Comparison of ENCODE assay signal across 8 cellular contexts in genomic region chr11:74948546-74948897, GRCh38. TPM values are rescaled to one million over a fixed set of nuclear protein-coding genes. Genes with fewer than 3 reads are reported as not detected.
DNase-seq lines count a peak whose midpoint lies in the region; ATAC-seq and TF ChIP-seq lines count a peak whose summit lies in the region.

No MANE protein-coding gene starts in this region.

- peak overlapping the region; percentile 87 to 90 for H3K4me3 Mint-ChIP-seq in effector memory CD8-positive, alpha-beta T cell
- peak overlapping the region; percentile 95 to 99 (median 96) for H3K4me3 Mint-ChIP-seq in naive thymus-derived CD4-positive, alpha-beta T cell

- peak overlapping the region; percentile 17 for H2AFZ ChIP-seq in HCT116 (ENCODE audit: low read depth, low read length, poor library complexity, severe bottlenecking)
- peak overlapping the region; percentile 95 for H2AFZ ChIP-seq in OCI-LY3 (ENCODE audit: low read depth, low read length)

- H3K4me1 Mint-ChIP-seq in effector memory CD8-positive, alpha-beta T cell (ENCODE audit: low read depth in 2 of 2) = peaks cover 29 to 44% of the 10 kb centered on the region in 2 donors
- H3K4me1 Mint-ChIP-seq in naive thymus-derived CD4-positive, alpha-beta T cell = peaks cover 28 to 80% (median 49%) of the 10 kb centered on the region in 7 donors

- H3K9me2 ChIP-seq in HCT116 (ENCODE audit: insufficient read depth) = no peaks in the 10 kb centered on the region

- H4K20me1 ChIP-seq in HCT116 (ENCODE audit: insufficient read depth) (0 out of 2 replicates have a peak, but pooled peaks cover 4% of the 10 kb centered on the region), OCI-LY3 (ENCODE audit: insufficient read depth, low read length) (peaks cover 27% of the 10 kb centered on the region)

- peak overlapping the region; percentile 97 for H3K9ac ChIP-seq in HCT116 (ENCODE audit: low read length)
- H3K9ac ChIP-seq in OCI-LY3 (ENCODE audit: low read length) = peak overlapping the region; percentile 82

- no peaks in the 10 kb centered on the region for H3K9me3 Mint-ChIP-seq in effector memory CD8-positive, alpha-beta T cell
- peaks cover 0 to 1% (median 0%) of the 10 kb centered on the region in 11 donors for H3K9me3 Mint-ChIP-seq in naive thymus-derived CD4-positive, alpha-beta T cell

- peak overlapping the region; percentile 95 for H3K27ac Mint-ChIP-seq in effector memory CD8-positive, alpha-beta T cell
- H3K27ac Mint-ChIP-seq in naive thymus-derived CD4-positive, alpha-beta T cell = peak overlapping the region; percentile 85 to 99 (median 96)

- CTCF ChIA-PET in HCT116 (lab: Charles Lee) = interaction anchor here (0.9 to 1.0 kb wide), 2 partner anchors 294 to 300 kb away, joined by 3 read pairs; no protein-coding TSS in a partner anchor
- CTCF ChIA-PET in naive thymus-derived CD4-positive, alpha-beta T cell (lab: Charles Lee) = interaction anchor here (0.7 to 0.9 kb wide), 2 partner anchors 76 to 192 kb away, joined by 3 read pairs; no protein-coding TSS in a partner anchor

- RAD21 ChIA-PET in HCT116 (lab: Charles Lee; ENCODE audit: low non-redundant PET in 1 of 2, low total read pairs in 2 of 2, uncharacterized antibody in 2 of 2, unreplicated experiment in 2 of 2) = no interaction called here

- intact Hi-C loops in HCT116 (cut with micrococcal nuclease) = no loop called here
- intact Hi-C loops in naive thymus-derived CD4-positive, alpha-beta T cell (cut with micrococcal nuclease) = loop anchor here (2.0 to 10.0 kb wide), 9 partner anchors 20 to 1806 kb away; partner anchors contain the start of genes COA4 (in 1 of the 2), EMSY (in 1 of the 2), FCHSD2 (in 1 of the 2) and PAAF1 (in 1 of the 2)

- no peaks in the 10 kb centered on the region for H3K27me3 ChIP-seq in HCT116 (ENCODE audit: insufficient read depth, low read length)
- H3K27me3 ChIP-seq in OCI-LY3 (ENCODE audit: low read depth, low read length) = no peaks in the 10 kb centered on the region
- no peaks in the 10 kb centered on the region for H3K27me3 ChIP-seq in naive thymus-derived CD4-positive, alpha-beta T cell (ENCODE audit: control insufficient read depth in 2 of 2, insufficient read depth in 2 of 2, low read length in 2 of 2)

- H3K4me3 ChIP-seq in GM12875 (ENCODE audit: low read depth, low read length) (peak overlapping the region; percentile 95), HCT116 (replicated peaks in 1 of 2; ENCODE audit: low read depth in 1 of 2, low read length in 2 of 2) (peak overlapping the region; percentile 100), OCI-LY3 (ENCODE audit: low read length) (peak overlapping the region; percentile 86)
- peak overlapping the region; percentile 99 for H3K4me3 ChIP-seq in naive thymus-derived CD4-positive, alpha-beta T cell (ENCODE audit: low read length)

- no peaks in the 10 kb centered on the region for H3K27me3 Mint-ChIP-seq in effector memory CD8-positive, alpha-beta T cell
- no peaks in the 10 kb centered on the region for H3K27me3 Mint-ChIP-seq in naive thymus-derived CD4-positive, alpha-beta T cell

- H3K4me2 ChIP-seq in HCT116 (ENCODE audit: low read length) (peak overlapping the region; percentile 91), OCI-LY3 (ENCODE audit: low read length) (peak overlapping the region; percentile 87)

- H3K27ac ChIP-seq in HCT116 (ENCODE audit: low read depth, low read length) (peak overlapping the region; percentile 53), OCI-LY3 (ENCODE audit: low read length) (peak overlapping the region; percentile 28; the same call in 1 of the 2 replicates)
- H3K27ac ChIP-seq in naive thymus-derived CD4-positive, alpha-beta T cell (ENCODE audit: low read depth, low read length) = peak overlapping the region; percentile 78

- H3K4me1 ChIP-seq in HCT116 (ENCODE audit: control insufficient read depth in 1 of 2, insufficient read depth in 2 of 2, low read length in 2 of 2) (peaks cover 8 to 19% of the 10 kb centered on the region in 2 experiments), OCI-LY3 (ENCODE audit: low read length) (peaks cover 37% of the 10 kb centered on the region)
- H3K4me1 ChIP-seq in naive thymus-derived CD4-positive, alpha-beta T cell (ENCODE audit: control insufficient read depth in 2 of 2, insufficient read depth in 2 of 2, low read length in 2 of 2) = peaks cover 16 to 21% of the 10 kb centered on the region in 2 donors

- H3K9me3 ChIP-seq in HCT116 (ENCODE audit: control insufficient read depth in 1 of 2, insufficient read depth in 1 of 2, low read depth in 1 of 2, low read length in 2 of 2) (no peaks in the 10 kb centered on the region), OCI-LY3 (ENCODE audit: insufficient read depth, low read length) (no peaks in the 10 kb centered on the region)
- H3K9me3 ChIP-seq in naive thymus-derived CD4-positive, alpha-beta T cell (ENCODE audit: control insufficient read depth in 2 of 3, low read length in 3 of 3) = no peaks in the 10 kb centered on the region

- peak; percentile 33 for ATAC-seq in HCT116
- ATAC-seq in effector memory CD8-positive, alpha-beta T cell (replicated peaks) = peak; percentile 7
- peak; percentile 5 for ATAC-seq in naive thymus-derived CD4-positive, alpha-beta T cell
- ATAC-seq in HG02840 (IDR thresholded peaks at IDR 0.05; ENCODE audit: low FRiP score, unreplicated experiment) = no peak
- no peak for ATAC-seq in HG02588 (IDR thresholded peaks at IDR 0.05; ENCODE audit: unreplicated experiment)

- DNase-seq in HCT116 (ENCODE audit: low read depth, low spot score) = no peak
- DNase-seq in effector memory CD8-positive, alpha-beta T cell = no peak
- DNase-seq in naive thymus-derived CD4-positive, alpha-beta T cell = no peak
- no peak for DNase-seq in hypothalamus (lab: John Stamatoyannopoulos, UW)

- H3K36me3 Mint-ChIP-seq in effector memory CD8-positive, alpha-beta T cell (ENCODE audit: insufficient read depth) = peaks cover 24% of the 10 kb centered on the region
- peaks cover 0 to 36% (median 7%) of the 10 kb centered on the region in 5 donors for H3K36me3 Mint-ChIP-seq in naive thymus-derived CD4-positive, alpha-beta T cell

- TF ChIP-seq RAD21 in HCT116 (IDR thresholded peaks at IDR 0.05; ENCODE audit: low read depth) = no peak

- H3K36me3 ChIP-seq in HCT116 (ENCODE audit: control insufficient read depth in 1 of 2, insufficient read depth in 2 of 2, low read length in 2 of 2) = peaks cover 0 to 9% of the 10 kb centered on the region in 2 experiments; a peak in 1 of 4 replicates
- peaks cover 19% of the 10 kb centered on the region for H3K36me3 ChIP-seq in OCI-LY3 (replicated peaks; ENCODE audit: low read depth, low read length)
- peaks cover 0 to 18% (median 4%) of the 10 kb centered on the region in 3 experiments for H3K36me3 ChIP-seq in naive thymus-derived CD4-positive, alpha-beta T cell (ENCODE audit: control insufficient read depth in 2 of 3, insufficient read depth in 3 of 3, low read length in 3 of 3)

- TF ChIP-seq CTCF in GM12875 (IDR thresholded peaks at IDR 0.05; ENCODE audit: borderline replicate concordance, insufficient read depth, low read depth, low read length) (no peak), HCT116 (IDR thresholded peaks at IDR 0.05 in 2 of 3, conservative IDR thresholded peaks at IDR 0.05 in 1 of 3; ENCODE audit: borderline replicate concordance in 1 of 3, insufficient read depth in 1 of 3, low read depth in 2 of 3, low read length in 2 of 3) (no peak), OCI-LY3 (IDR thresholded peaks at IDR 0.05; ENCODE audit: low read depth, low read length) (no peak)

- POLR2A ChIA-PET in HCT116 (lab: Charles Lee) = interaction anchor here (1.0 kb wide), 1 partner anchor 40 kb away, joined by 5 read pairs; the partner anchor contains the start of gene NEU3
- POLR2A ChIA-PET in naive thymus-derived CD4-positive, alpha-beta T cell (lab: Charles Lee) = interaction anchor here (0.7 to 1.5 kb wide), 3 partner anchors 12 to 41 kb away, joined by 3 to 9 read pairs (median 4); partner anchors contain the start of gene NEU3

- TSS peak; percentile 87 for BruUV-seq in HCT116 (replicated peaks; lab: Mats Ljungman, UMichigan)

- H3K79me2 ChIP-seq in HCT116 (ENCODE audit: insufficient read depth, low read length) (peaks cover 61% of the 10 kb centered on the region), OCI-LY3 (ENCODE audit: low read length) (peaks cover 56% of the 10 kb centered on the region)

- TF ChIP-seq POLR2A in HCT116 (IDR thresholded peaks at IDR 0.05; ENCODE audit: borderline replicate concordance, extremely low read depth, insufficient read depth, insufficient read length) = no peak

TF ChIP-seq in HCT116, 20 proteins besides CTCF, POLR2A, EP300 and RAD21 (continues in another document):
- no peak for TF ChIP-seq JUND (IDR thresholded peaks at IDR 0.05)
- TF ChIP-seq ATF3 (IDR thresholded peaks at IDR 0.05) = no peak
- no peak for TF ChIP-seq EZH2 (IDR thresholded peaks at IDR 0.05)
- TF ChIP-seq ZBTB33 (IDR thresholded peaks at IDR 0.05; ENCODE audit: extremely low read depth, insufficient replicate concordance, low read length) = no peak

RNA-seq across cellular contexts. Expression of gene XRRA1, which starts 0.4 kb away (rescaled TPM):
- 17.3 TPM for total RNA-seq in HCT116 (2021; ENCODE audit: unreplicated experiment)
- polyA plus RNA-seq in HCT116 (2012) = 8.5 and 9.0 TPM in 2 replicates
- total RNA-seq in naive thymus-derived CD4-positive, alpha-beta T cell = 10 to 100 TPM; 11.3 to 20.8 (median 20.3) TPM
- polyA plus RNA-seq in naive thymus-derived CD4-positive, alpha-beta T cell = 10 to 100 TPM; 11.7 to 17.8 TPM

RNA-seq across cellular contexts. Expression of gene SPCS2, which starts 0.5 kb away (rescaled TPM):
- 133 TPM for total RNA-seq in HCT116 (2021; ENCODE audit: unreplicated experiment)
- 79.7 and 119 TPM in 2 replicates for polyA plus RNA-seq in HCT116 (2012)
- total RNA-seq in naive thymus-derived CD4-positive, alpha-beta T cell = 100 to 1,000 TPM in 2 of 5 experiments, 10 to 100 TPM in 3; 53.9 to 211 (median 87.5) TPM
- polyA plus RNA-seq in naive thymus-derived CD4-positive, alpha-beta T cell = 100 to 1,000 TPM; 119 to 180 TPM

RNA-seq across cellular contexts. Expression of gene NEU3, which starts 40.2 kb away (rescaled TPM):
- total RNA-seq in HCT116 (2021; ENCODE audit: unreplicated experiment) = 12.5 TPM
- 7.3 and 7.4 TPM in 2 replicates for polyA plus RNA-seq in HCT116 (2012)
- 10 to 100 TPM; 12.6 to 18.9 (median 16.1) TPM for total RNA-seq in naive thymus-derived CD4-positive, alpha-beta T cell
- 1 to 10 TPM; 2.6 to 3.2 TPM for polyA plus RNA-seq in naive thymus-derived CD4-positive, alpha-beta T cell

Comparison
In these comparisons a context has a peak if more than half of its experiments do, and no peak if none do; other contexts are left out.
1. ATAC-seq: peak in HCT116 (single experiment), effector memory CD8-positive, alpha-beta T cell (single experiment) and naive thymus-derived CD4-positive, alpha-beta T cell (single experiment); none in HG02840 (single experiment) and HG02588 (single experiment).
2. H3K27ac ChIP-seq: peak in every context shown above with its lines; median percentile 78 in naive thymus-derived CD4-positive, alpha-beta T cell; 53 in HCT116; 28 in OCI-LY3.
3. Peak in every context shown above with its lines, with median percentiles within 50 percentile points of each other: H3K4me3 ChIP-seq.